ENCODE assay signal across 13 cellular contexts in the genomic region with DNA sequence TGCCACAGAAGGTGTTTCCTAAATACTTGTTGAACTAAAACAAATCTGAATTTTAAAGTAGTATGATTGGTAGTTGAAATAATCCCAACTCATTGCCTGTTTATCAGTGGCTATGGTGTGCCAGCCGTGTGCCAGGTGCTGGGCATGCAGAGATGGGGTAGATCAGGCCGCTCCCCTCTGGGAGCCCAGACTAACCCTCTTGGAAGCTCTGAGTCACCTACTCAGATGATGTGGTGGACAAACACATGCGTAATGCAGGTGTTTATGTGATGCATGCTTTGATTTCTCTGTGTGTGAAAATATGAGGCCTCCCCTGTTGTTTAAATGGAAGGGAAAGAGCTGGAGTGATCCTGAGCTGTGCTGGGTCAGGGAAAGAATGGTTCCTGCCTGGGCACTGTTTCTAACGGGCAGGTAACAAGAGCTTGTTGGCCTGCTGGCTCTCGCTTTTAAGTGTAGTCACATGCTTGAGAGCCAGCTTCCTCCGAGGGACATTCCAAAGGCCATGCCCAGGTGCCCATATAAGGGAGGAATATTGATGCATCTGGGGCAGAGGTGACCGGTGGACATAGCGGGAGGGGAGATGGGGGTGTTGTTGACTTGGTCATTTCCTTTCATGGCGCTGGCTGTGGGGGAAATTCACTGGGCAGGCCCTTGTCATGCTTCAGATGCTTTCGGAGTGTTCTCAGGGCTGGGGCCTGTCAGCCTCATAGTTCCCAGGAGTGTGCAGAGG. TPM values are rescaled to one million over a fixed set of nuclear protein-coding genes. Genes with fewer than 3 reads are reported as not detected.
A peak's percentile ranks its signal among the peaks of the same experiment; 100 is the strongest.
DNase-seq lines count a peak whose midpoint lies in the region; ATAC-seq lines count a peak whose summit lies in the region.
"Had no signal": no experiment of that assay in that cellular context is flagged by ENCODE, and none has a peak within 500 bp of the region (broad histone marks: within the 10 kb centered on the region; RNA-seq: fewer than 3 reads in every experiment).

No MANE protein-coding gene starts in this region.

- H3K4me1 Mint-ChIP-seq in stimulated activated effector memory CD8-positive, alpha-beta T cell treated with anti-CD3 and anti-CD28 coated beads, Interleukin-12 subunit alpha, Interleukin-12 subunit beta, amount 100 ng/mL, for 72 hours = peaks cover 35% of the 10 kb centered on the region

- ATAC-seq in stimulated activated effector memory CD8-positive, alpha-beta T cell treated with anti-CD3 and anti-CD28 coated beads, Interleukin-12 subunit alpha, Interleukin-12 subunit beta, amount 100 ng/mL, for 72 hours = no peak
- ATAC-seq in HG03095 (IDR thresholded peaks at IDR 0.05; ENCODE audit: unreplicated experiment) (no peak), aorta (ENCODE audit: low FRiP score) (no peak)

- no peak overlapping the region for H3K4me3 Mint-ChIP-seq in stimulated activated effector memory CD8-positive, alpha-beta T cell treated with anti-CD3 and anti-CD28 coated beads, Interleukin-12 subunit alpha, Interleukin-12 subunit beta, amount 100 ng/mL, for 72 hours
- H3K4me3 Mint-ChIP-seq: activated B cell treated with CpG ODN at 0.5 μM for 24 hours; activated naive CD4-positive, alpha-beta T cell treated with anti-CD3 and anti-CD28 coated beads, Interleukin-2, amount 50 U/mL, for 24 hours had no signal

- peak overlapping the region; percentile 85 for H3K27ac Mint-ChIP-seq in stimulated activated effector memory CD8-positive, alpha-beta T cell treated with anti-CD3 and anti-CD28 coated beads, Interleukin-12 subunit alpha, Interleukin-12 subunit beta, amount 100 ng/mL, for 72 hours
- H3K27ac Mint-ChIP-seq: activated B cell treated with CpG ODN at 0.5 μM for 24 hours; activated naive CD4-positive, alpha-beta T cell treated with anti-CD3 and anti-CD28 coated beads, Interleukin-2, amount 50 U/mL, for 24 hours had no signal

- H3K9me3 ChIP-seq in aorta (ENCODE audit: control insufficient read depth, low read length) = no peaks in the 10 kb centered on the region

- H3K4me3 ChIP-seq in aorta (ENCODE audit: low read length in 2 of 2) = no peak overlapping the region

- no peaks in the 10 kb centered on the region for H3K9me3 Mint-ChIP-seq in stimulated activated effector memory CD8-positive, alpha-beta T cell treated with anti-CD3 and anti-CD28 coated beads, Interleukin-12 subunit alpha, Interleukin-12 subunit beta, amount 100 ng/mL, for 72 hours
- H3K9me3 Mint-ChIP-seq: activated B cell treated with CpG ODN at 0.5 μM for 24 hours; activated naive CD4-positive, alpha-beta T cell treated with anti-CD3 and anti-CD28 coated beads, Interleukin-2, amount 50 U/mL, for 24 hours had no signal

- H3K27me3 ChIP-seq in aorta (ENCODE audit: control insufficient read depth in 1 of 2, insufficient read depth in 2 of 2, low read length in 1 of 2) = no peaks in the 10 kb centered on the region

- intact Hi-C loops in aorta (cut with DNase I) = no loop called here

- no peak overlapping the region for H3K27ac ChIP-seq in aorta (ENCODE audit: low read depth in 1 of 2, low read length in 2 of 2)

- no peaks in the 10 kb centered on the region for H3K4me1 ChIP-seq in aorta (ENCODE audit: control insufficient read depth in 1 of 2, insufficient read depth in 2 of 2, low read length in 2 of 2)

- peaks cover 92% of the 10 kb centered on the region for H3K36me3 Mint-ChIP-seq in stimulated activated effector memory CD8-positive, alpha-beta T cell treated with anti-CD3 and anti-CD28 coated beads, Interleukin-12 subunit alpha, Interleukin-12 subunit beta, amount 100 ng/mL, for 72 hours

- peak; percentile 56 for DNase-seq in M059J (ENCODE audit: low read depth)
- DNase-seq in astrocyte of the hippocampus (ENCODE audit: low read depth, low spot score) = peak; percentile 44
- peak; percentile 5 for DNase-seq in iPS-NIHi11 (ENCODE audit: low spot score)
- no peak for DNase-seq in stimulated activated effector memory CD8-positive, alpha-beta T cell treated with anti-CD3 and anti-CD28 coated beads, Interleukin-12 subunit alpha, Interleukin-12 subunit beta, amount 100 ng/mL, for 72 hours (ENCODE audit: low spot score in 2 of 2)
- DNase-seq in activated CD4-positive, CD25-positive, alpha-beta regulatory T cell treated with anti-CD3 and anti-CD28 coated beads, Interleukin-2, amount 50 U/mL, for 72 hours = no peak
- DNase-seq in aorta = no peak
- DNase-seq: activated B cell treated with CpG ODN at 0.5 μM for 24 hours, Kasumi-1, NCI-H524, SIG-M5, small intestine had no signal

- H3K36me3 ChIP-seq in aorta (ENCODE audit: control insufficient read depth in 1 of 2, insufficient read depth in 2 of 2, low read length in 1 of 2) = peaks cover 4 to 5% of the 10 kb centered on the region in 2 donors

- WGBS in aorta, 2 donors = 89 to 92% methylated on average over 10 of the region's 10 CpGs

RNA-seq across cellular contexts. Expression of a gene that starts 10.2 kb away (rescaled TPM):
- total RNA-seq in M059J (2014; rRNA removed; shearing (Covaris generic)) = 47.1 and 81.5 TPM in 2 replicates
- 10 to 100 TPM; 57.1 TPM for total RNA-seq in aorta
- polyA plus RNA-seq in aorta = 10 to 100 TPM; 22.4 to 33.3 TPM

RNA-seq across cellular contexts. Expression of a gene that starts 28.8 kb away (rescaled TPM):
- total RNA-seq in M059J (2014; rRNA removed; shearing (Covaris generic)) = 16.3 and 26.0 TPM in 2 replicates
- total RNA-seq in aorta = 10 to 100 TPM; 19.5 to 25.4 TPM
- polyA plus RNA-seq in aorta = 100 to 1,000 TPM in 1 of 2 donors, 10 to 100 TPM in 1; 16.3 to 132 TPM

RNA-seq across cellular contexts. Expression of a gene that starts 56.0 kb away (rescaled TPM):
- total RNA-seq in M059J (2014; rRNA removed; shearing (Covaris generic)) = 157 and 205 TPM in 2 replicates
- total RNA-seq in aorta = 10 to 100 TPM; 80.2 to 95.9 TPM
- polyA plus RNA-seq in aorta = 10 to 100 TPM; 28.9 to 60.0 TPM

Comparison
In these comparisons a context has a peak if more than half of its experiments do, and no peak if none do; other contexts are left out.
1. DNase-seq: peak in M059J (single experiment), astrocyte of the hippocampus (single experiment) and iPS-NIHi11 (single experiment); none in stimulated activated effector memory CD8-positive, alpha-beta T cell treated with anti-CD3 and anti-CD28 coated beads, Interleukin-12 subunit alpha, Interleukin-12 subunit beta, amount 100 ng/mL, for 72 hours (0 of 2), activated CD4-positive, CD25-positive, alpha-beta regulatory T cell treated with anti-CD3 and anti-CD28 coated beads, Interleukin-2, amount 50 U/mL, for 72 hours (single experiment) and aorta (0 of 2).